11 cellular contexts compared by ENCODE assay signal in the genomic region with DNA sequence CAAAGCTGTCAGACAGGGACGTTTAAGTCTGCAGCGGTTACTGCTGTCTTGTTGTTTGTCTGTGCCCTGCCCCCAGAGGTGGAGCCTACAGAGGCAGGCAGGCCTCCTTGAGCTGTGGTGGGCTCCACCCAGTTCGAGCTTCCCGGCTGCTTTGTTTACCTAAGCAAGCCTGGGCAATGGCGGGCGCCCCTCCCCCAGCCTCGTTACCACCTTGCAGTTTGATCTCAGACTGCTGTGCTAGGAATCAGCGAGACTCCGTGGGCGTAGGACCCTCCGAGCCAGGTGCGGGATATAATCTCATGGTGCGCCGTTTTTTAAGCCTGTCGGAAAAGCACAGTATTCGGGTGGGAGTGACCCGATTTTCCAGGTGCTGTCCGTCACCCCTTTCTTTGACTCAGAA. TPM values are rescaled to one million over a fixed set of nuclear protein-coding genes. Genes with fewer than 3 reads are reported as not detected.
"Had no signal": no experiment of that assay in that cellular context is flagged by ENCODE, and none has a peak within 500 bp of the region (broad histone marks: within the 10 kb centered on the region; RNA-seq: fewer than 3 reads in every experiment).

No MANE protein-coding gene starts in this region.

RNA-seq across cellular contexts. Expression of gene BRS3, which starts 42.1 kb away (rescaled TPM):
- total RNA-seq: stomach, subcutaneous adipose tissue, suprapubic skin, thoracic aorta, thyroid gland, tibial nerve, transverse colon, upper lobe of left lung, upper lobe of right lung, urinary bladder, vagina had no signal
- polyA plus RNA-seq: stomach had no signal
